In genomic region chrX:104922206-104922621, GRCh38 we compare ENCODE assay signal across 8 cellular contexts.
DNase-seq lines count a peak whose midpoint lies in the region; FAIRE-seq and TF ChIP-seq lines count a peak whose summit lies in the region.

No MANE protein-coding gene starts in this region.

- no peak overlapping the region for H3K27ac Mint-ChIP-seq in activated T-helper 2 cell treated with anti-CD3 and anti-CD28 coated beads, Interferon-gamma antibody, Interleukin-2, Interleukin-4, amounts not matched to agents 10 μg/mL and 5 μg/mL and 100 μg/mL, durations not matched to agents 14 hours and 24 hours and 36 hours
- no peak overlapping the region for H3K27ac Mint-ChIP-seq in progenitor cell of endocrine pancreas

- H3K36me3 Mint-ChIP-seq in activated T-helper 2 cell treated with anti-CD3 and anti-CD28 coated beads, Interferon-gamma antibody, Interleukin-2, Interleukin-4, amounts not matched to agents 10 μg/mL and 5 μg/mL and 100 μg/mL, durations not matched to agents 14 hours and 24 hours and 36 hours (ENCODE audit: low read depth), result no peaks in the 10 kb centered on the region
- H3K36me3 Mint-ChIP-seq in progenitor cell of endocrine pancreas (ENCODE audit: insufficient read depth), result no peaks in the 10 kb centered on the region

- no peaks in the 10 kb centered on the region for H3K27me3 ChIP-seq in GM06990 (replicated peaks; ENCODE audit: control insufficient read depth, insufficient read depth, low read length)

- H3K36me3 ChIP-seq in GM06990 (ENCODE audit: control insufficient read depth, insufficient read depth, low read length), result no peaks in the 10 kb centered on the region

- peak; percentile 100 for TF ChIP-seq CTCF in GM06990 (IDR thresholded peaks at IDR 0.05; ENCODE audit: insufficient read depth, low read length, poor library complexity, severe bottlenecking)
- peak; percentile 78 for TF ChIP-seq CTCF in progenitor cell of endocrine pancreas (IDR thresholded peaks at IDR 0.05; ENCODE audit: unreplicated experiment)

- H3K4me1 Mint-ChIP-seq in activated T-helper 2 cell treated with anti-CD3 and anti-CD28 coated beads, Interferon-gamma antibody, Interleukin-2, Interleukin-4, amounts not matched to agents 10 μg/mL and 5 μg/mL and 100 μg/mL, durations not matched to agents 14 hours and 24 hours and 36 hours (ENCODE audit: low read depth), result no peaks in the 10 kb centered on the region
- peaks cover 6% of the 10 kb centered on the region for H3K4me1 Mint-ChIP-seq in progenitor cell of endocrine pancreas (ENCODE audit: low read depth)

- peak; percentile 70 for FAIRE-seq in RCC 7860 (lab: Jason Lieb, UNC)

- DNase-seq in GM06990 (ENCODE audit: extremely low read depth, insufficient read length) (no peak), H4 (ENCODE audit: low spot score) (peak; percentile 84), Kasumi-1 (lab: John Stamatoyannopoulos, UW) (peak; percentile 45 to 64), RCC 7860 (ENCODE audit: low spot score) (peak; percentile 55), glomerular visceral epithelial cell (ENCODE audit: extremely low spot score) (peak; percentile 69), progenitor cell of endocrine pancreas (ENCODE audit: low spot score, unreplicated experiment) (peak; percentile 31), amniotic stem cell (lab: John Stamatoyannopoulos, UW) (no peak)
- peak; percentile 50 for DNase-seq in activated T-helper 2 cell treated with anti-CD3 and anti-CD28 coated beads, Interferon-gamma antibody, Interleukin-2, Interleukin-4, amounts not matched to agents 10 μg/mL and 5 μg/mL and 100 μg/mL, durations not matched to agents 14 hours and 24 hours and 36 hours (ENCODE audit: low spot score)

- intact Hi-C loops in activated T-helper 2 cell treated with anti-CD3 and anti-CD28 coated beads, Interferon-gamma antibody, Interleukin-2, Interleukin-4, amounts not matched to agents 10 μg/mL and 5 μg/mL and 100 μg/mL, durations not matched to agents 14 hours and 24 hours and 36 hours (cut with micrococcal nuclease), result no loop called here

- H3K4me3 Mint-ChIP-seq in activated T-helper 2 cell treated with anti-CD3 and anti-CD28 coated beads, Interferon-gamma antibody, Interleukin-2, Interleukin-4, amounts not matched to agents 10 μg/mL and 5 μg/mL and 100 μg/mL, durations not matched to agents 14 hours and 24 hours and 36 hours (ENCODE audit: low read depth), result no peak overlapping the region
- H3K4me3 Mint-ChIP-seq in progenitor cell of endocrine pancreas (ENCODE audit: low read depth), result no peak overlapping the region

- no peak overlapping the region for H3K4me3 ChIP-seq in GM06990 (replicated peaks; ENCODE audit: low read depth, low read length)

- no peaks in the 10 kb centered on the region for H3K27me3 Mint-ChIP-seq in activated T-helper 2 cell treated with anti-CD3 and anti-CD28 coated beads, Interferon-gamma antibody, Interleukin-2, Interleukin-4, amounts not matched to agents 10 μg/mL and 5 μg/mL and 100 μg/mL, durations not matched to agents 14 hours and 24 hours and 36 hours (ENCODE audit: low read depth)
- H3K27me3 Mint-ChIP-seq in progenitor cell of endocrine pancreas, result no peaks in the 10 kb centered on the region

- H3K9me3 Mint-ChIP-seq in activated T-helper 2 cell treated with anti-CD3 and anti-CD28 coated beads, Interferon-gamma antibody, Interleukin-2, Interleukin-4, amounts not matched to agents 10 μg/mL and 5 μg/mL and 100 μg/mL, durations not matched to agents 14 hours and 24 hours and 36 hours, result no peaks in the 10 kb centered on the region
- peaks cover 48% of the 10 kb centered on the region for H3K9me3 Mint-ChIP-seq in progenitor cell of endocrine pancreas (ENCODE audit: low read depth)

Comparison
In these comparisons a context has a peak if more than half of its experiments do, and no peak if none do; other contexts are left out.
1. DNase-seq: peak in H4 (single experiment), Kasumi-1 (2 of 2), RCC 7860 (single experiment), activated T-helper 2 cell treated with anti-CD3 and anti-CD28 coated beads, Interferon-gamma antibody, Interleukin-2, Interleukin-4, amounts not matched to agents 10 μg/mL and 5 μg/mL and 100 μg/mL, durations not matched to agents 14 hours and 24 hours and 36 hours (single experiment), glomerular visceral epithelial cell (single experiment) and progenitor cell of endocrine pancreas (single experiment); none in GM06990 (single experiment) and amniotic stem cell (single experiment).